In the genomic region with DNA sequence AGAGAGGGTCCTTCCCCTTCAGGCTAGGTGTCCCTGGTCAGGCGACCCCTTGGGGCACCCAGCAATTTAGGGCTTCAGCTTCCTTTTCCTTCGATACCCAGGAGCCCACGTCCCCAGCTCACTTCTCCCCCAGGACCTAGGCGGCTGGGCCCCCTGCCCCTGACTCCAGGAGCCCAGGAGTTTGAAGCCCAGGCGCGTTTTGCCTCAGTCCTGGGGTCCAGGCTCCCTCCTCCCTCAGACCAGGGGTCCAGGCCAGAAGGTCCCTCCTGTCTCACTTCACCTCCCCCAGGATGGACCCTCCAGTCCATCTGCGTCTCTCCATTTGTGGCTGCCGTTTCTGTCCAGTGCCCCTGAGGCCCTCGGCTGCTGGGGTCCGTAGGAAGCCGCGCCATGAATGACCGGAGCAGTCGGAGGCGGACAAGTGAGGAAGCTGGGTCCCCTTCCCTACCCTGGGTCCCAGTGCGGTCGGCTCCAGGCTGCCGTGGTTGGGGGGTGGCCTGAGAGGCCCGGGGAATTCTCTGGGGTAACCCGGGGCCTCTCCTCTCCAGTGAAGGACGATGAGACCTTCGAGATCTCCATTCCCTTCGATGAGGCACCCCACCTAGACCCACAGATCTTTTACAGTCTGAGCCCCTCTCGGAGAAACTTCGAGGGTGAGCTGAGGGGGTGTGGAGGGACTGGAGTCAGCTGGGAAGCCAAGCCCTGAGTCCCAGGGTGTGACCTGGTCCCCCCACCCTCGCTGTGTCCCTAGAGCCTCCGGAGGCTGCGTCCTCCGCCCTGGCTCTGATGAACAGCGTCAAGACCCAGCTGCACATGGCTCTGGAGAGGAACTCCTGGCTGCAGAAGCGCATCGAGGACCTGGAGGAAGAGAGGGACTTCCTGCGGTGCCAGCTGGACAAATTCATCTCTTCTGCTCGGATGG, we compare ENCODE assay signal across 8 cellular contexts. TPM values are rescaled to one million over a fixed set of nuclear protein-coding genes. Genes with fewer than 3 reads are reported as not detected.
DNase-seq lines count a peak whose midpoint lies in the region; ATAC-seq, FAIRE-seq and TF ChIP-seq lines count a peak whose summit lies in the region.

No MANE protein-coding gene starts in this region.

- peak overlapping the region; percentile 85 for H3K9ac ChIP-seq in astrocyte (ENCODE audit: low read length)
- peak overlapping the region; percentile 31 to 71 for H3K9ac ChIP-seq in liver (ENCODE audit: low read depth in 1 of 2, low read length in 2 of 2)

- peaks cover 44% of the 10 kb centered on the region for H3K4me1 Mint-ChIP-seq in activated CD4-positive, alpha-beta T cell treated with anti-CD3 and anti-CD28 coated beads, Interleukin-2, amount 10 ng/mL, durations not matched to agents 7 days and 5 days
- peaks cover 9% of the 10 kb centered on the region for H3K4me1 Mint-ChIP-seq in astrocyte (ENCODE audit: low read depth, unreplicated experiment)

- FAIRE-seq in astrocyte (lab: Jason Lieb, UNC) = no peak

- no peak for DNase-seq in activated CD4-positive, alpha-beta T cell treated with anti-CD3 and anti-CD28 coated beads, Interleukin-2, amount 10 ng/mL, durations not matched to agents 7 days and 5 days
- no peak for DNase-seq in activated CD4-positive, alpha-beta T cell treated with anti-CD3 and anti-CD28 coated beads for 48 hours
- DNase-seq in astrocyte (ENCODE audit: low read depth) (no peak), thoracic aorta (ENCODE audit: low spot score) (no peak), superior temporal gyrus (ENCODE audit: extremely low spot score) (no peak), AG20443 (ENCODE audit: low spot score) (no peak)

- peaks cover 20% of the 10 kb centered on the region for H3K4me1 ChIP-seq in astrocyte (ENCODE audit: insufficient read depth, low read length)
- peaks cover 13 to 40% (median 32%) of the 10 kb centered on the region in 4 donors for H3K4me1 ChIP-seq in liver (ENCODE audit: control insufficient read depth in 4 of 4, insufficient read depth in 4 of 4, low read length in 3 of 4)
- H3K4me1 ChIP-seq in thoracic aorta (ENCODE audit: control insufficient read depth in 1 of 2, low read depth in 2 of 2) = peaks cover 31 to 45% of the 10 kb centered on the region in 2 donors

- peak overlapping the region; percentile 71 for H3K4me3 Mint-ChIP-seq in activated CD4-positive, alpha-beta T cell treated with anti-CD3 and anti-CD28 coated beads, Interleukin-2, amount 10 ng/mL, durations not matched to agents 7 days and 5 days
- peak overlapping the region; percentile 83 for H3K4me3 Mint-ChIP-seq in astrocyte (ENCODE audit: unreplicated experiment)

- H3K27ac ChIP-seq in astrocyte (ENCODE audit: low read depth, low read length) (no peak overlapping the region), liver (ENCODE audit: low read depth in 1 of 2, low read length in 2 of 2) (peak overlapping the region; percentile 75 to 86), thoracic aorta (peak overlapping the region; percentile 42 to 77)

- H3K36me3 Mint-ChIP-seq in activated CD4-positive, alpha-beta T cell treated with anti-CD3 and anti-CD28 coated beads, Interleukin-2, amount 10 ng/mL, durations not matched to agents 7 days and 5 days (ENCODE audit: low read depth) = peaks cover 18% of the 10 kb centered on the region
- peaks cover 16% of the 10 kb centered on the region for H3K36me3 Mint-ChIP-seq in astrocyte (ENCODE audit: low read depth, unreplicated experiment)

- H3K9me3 Mint-ChIP-seq in activated CD4-positive, alpha-beta T cell treated with anti-CD3 and anti-CD28 coated beads, Interleukin-2, amount 10 ng/mL, durations not matched to agents 7 days and 5 days = no peaks in the 10 kb centered on the region
- no peaks in the 10 kb centered on the region for H3K9me3 Mint-ChIP-seq in astrocyte (ENCODE audit: unreplicated experiment)

- TF ChIP-seq CTCF in astrocyte (IDR thresholded peaks at IDR 0.05; ENCODE audit: insufficient read depth, low read depth, low read length) (no peak), liver (IDR thresholded peaks at IDR 0.05; ENCODE audit: low read depth, low read length, missing input control) (no peak), thoracic aorta (IDR thresholded peaks at IDR 0.05) (no peak)

- TF ChIP-seq RAD21 in liver (IDR thresholded peaks at IDR 0.05) = no peak

- H3K4me3 ChIP-seq in astrocyte (ENCODE audit: insufficient read depth, low read depth, low read length) (peak overlapping the region; percentile 75), liver (ENCODE audit: low read depth in 1 of 3, low read length in 3 of 3) (peak overlapping the region; percentile 66 to 89 (median 86)), thoracic aorta (peak overlapping the region; percentile 96)

- H4K20me1 ChIP-seq in astrocyte (ENCODE audit: insufficient read depth, low read length) = peaks cover 20% of the 10 kb centered on the region

- H2AFZ ChIP-seq in astrocyte (ENCODE audit: low read depth, low read length) = peak overlapping the region; percentile 85

- POLR2A ChIA-PET in activated CD4-positive, alpha-beta T cell treated with anti-CD3 and anti-CD28 coated beads, Interleukin-2, amount 10 ng/mL, durations not matched to agents 7 days and 5 days (lab: Charles Lee) = no interaction called here

- no peaks in the 10 kb centered on the region for H3K9me3 ChIP-seq in astrocyte (ENCODE audit: insufficient read depth, low read depth, low read length)
- no peaks in the 10 kb centered on the region for H3K9me3 ChIP-seq in liver (ENCODE audit: control insufficient read depth in 4 of 4, low read length in 3 of 4)
- no peaks in the 10 kb centered on the region for H3K9me3 ChIP-seq in thoracic aorta

- H3K4me2 ChIP-seq in astrocyte (ENCODE audit: low read length) = peak overlapping the region; percentile 96

- CTCF ChIA-PET in activated CD4-positive, alpha-beta T cell treated with anti-CD3 and anti-CD28 coated beads, Interleukin-2, amount 10 ng/mL, durations not matched to agents 7 days and 5 days (lab: Charles Lee) = interaction anchor here (0.7 to 2.1 kb wide), 3 partner anchors 9 to 23 kb away, joined by 4 to 6 read pairs (median 4); no protein-coding TSS in a partner anchor

- ATAC-seq in thoracic aorta (ENCODE audit: insufficient number of reproducible peaks, low FRiP score, low read depth) = no peak
- ATAC-seq in GM19467 (IDR thresholded peaks at IDR 0.05; ENCODE audit: unreplicated experiment) = no peak

- H3K36me3 ChIP-seq in astrocyte (ENCODE audit: insufficient read depth, low read length) = peaks cover 9% of the 10 kb centered on the region
- H3K36me3 ChIP-seq in liver (ENCODE audit: control insufficient read depth in 4 of 4, insufficient read depth in 3 of 4, low read depth in 1 of 4, low read length in 3 of 4) = peaks cover 0 to 9% (median under 1%) of the 10 kb centered on the region in 4 donors
- peaks cover 6% of the 10 kb centered on the region for H3K36me3 ChIP-seq in thoracic aorta

- H3K27me3 Mint-ChIP-seq in activated CD4-positive, alpha-beta T cell treated with anti-CD3 and anti-CD28 coated beads, Interleukin-2, amount 10 ng/mL, durations not matched to agents 7 days and 5 days = no peaks in the 10 kb centered on the region
- no peaks in the 10 kb centered on the region for H3K27me3 Mint-ChIP-seq in astrocyte (ENCODE audit: low read depth, unreplicated experiment)

- 70% methylated on average over 34 of the region's 34 CpGs for WGBS in liver

- peaks cover 31% of the 10 kb centered on the region for H3K79me2 ChIP-seq in astrocyte (ENCODE audit: insufficient read depth, low read length)

- H3K27me3 ChIP-seq in astrocyte (ENCODE audit: insufficient read depth, low read length) = no peaks in the 10 kb centered on the region
- H3K27me3 ChIP-seq in liver (ENCODE audit: control insufficient read depth in 4 of 4, insufficient read depth in 4 of 4, low read length in 3 of 4) = no peaks in the 10 kb centered on the region
- no peaks in the 10 kb centered on the region for H3K27me3 ChIP-seq in thoracic aorta (replicated peaks; ENCODE audit: insufficient read depth)

- peak overlapping the region; percentile 62 for H3K27ac Mint-ChIP-seq in activated CD4-positive, alpha-beta T cell treated with anti-CD3 and anti-CD28 coated beads, Interleukin-2, amount 10 ng/mL, durations not matched to agents 7 days and 5 days
- peak overlapping the region; percentile 12 for H3K27ac Mint-ChIP-seq in astrocyte (ENCODE audit: unreplicated experiment)

TF ChIP-seq in liver, 16 proteins besides CTCF, POLR2A, EP300 and RAD21 (continues in another document):
- TF ChIP-seq FOXA1 (IDR thresholded peaks at IDR 0.05) (no peak), HNF4A (conservative IDR thresholded peaks at IDR 0.05) (no peak), JUND (IDR thresholded peaks at IDR 0.05) (no peak)

RNA-seq across cellular contexts. Expression of a gene that starts 0.9 kb away (rescaled TPM):
- total RNA-seq in activated CD4-positive, alpha-beta T cell treated with anti-CD3 and anti-CD28 coated beads, Interleukin-2, amount 10 ng/mL, durations not matched to agents 7 days and 5 days = 1 to 10 TPM; 8.3 to 8.8 TPM
- total RNA-seq in astrocyte = 12.2 and 12.8 TPM in 2 replicates
- total RNA-seq in liver = 1 to 10 TPM; 3.6 to 5.6 TPM
- 10 to 100 TPM in 1 of 2 donors, 1 to 10 TPM in 1; 6.1 to 13.5 TPM for polyA plus RNA-seq in liver
- total RNA-seq in thoracic aorta = 10 to 100 TPM; 10.5 to 14.8 TPM

RNA-seq across cellular contexts. Expression of a gene that starts 5.5 kb away (rescaled TPM):
- total RNA-seq in activated CD4-positive, alpha-beta T cell treated with anti-CD3 and anti-CD28 coated beads, Interleukin-2, amount 10 ng/mL, durations not matched to agents 7 days and 5 days = 10 to 100 TPM; 24.1 to 25.5 TPM
- total RNA-seq in astrocyte = 28.4 and 30.0 TPM in 2 replicates
- 1 to 10 TPM; 2.1 to 7.3 TPM for total RNA-seq in liver
- polyA plus RNA-seq in liver = 1 to 10 TPM; 4.8 to 5.6 TPM
- 10 to 100 TPM in 1 of 2 donors, 1 to 10 TPM in 1; 6.7 to 23.8 TPM for total RNA-seq in thoracic aorta

RNA-seq across cellular contexts. Expression of a gene that starts 5.9 kb away (rescaled TPM):
- total RNA-seq in activated CD4-positive, alpha-beta T cell treated with anti-CD3 and anti-CD28 coated beads, Interleukin-2, amount 10 ng/mL, durations not matched to agents 7 days and 5 days = 100 to 1,000 TPM; 239 to 281 TPM
- 183 and 194 TPM in 2 replicates for total RNA-seq in astrocyte
- total RNA-seq in liver = 10 to 100 TPM; 49.4 to 66.6 TPM
- polyA plus RNA-seq in liver = 10 to 100 TPM in 1 of 2 donors, 1 to 10 TPM in 1; 8.6 to 53.1 TPM
- total RNA-seq in thoracic aorta = 100 to 1,000 TPM in 1 of 2 donors, 10 to 100 TPM in 1; 77.3 to 106 TPM

RNA-seq across cellular contexts. Expression of a gene that starts 8.1 kb away (rescaled TPM):
- 10 to 100 TPM; 44.6 to 45.9 TPM for total RNA-seq in activated CD4-positive, alpha-beta T cell treated with anti-CD3 and anti-CD28 coated beads, Interleukin-2, amount 10 ng/mL, durations not matched to agents 7 days and 5 days
- total RNA-seq in astrocyte = 35.8 and 36.6 TPM in 2 replicates
- 1 to 10 TPM; 2.6 to 5.0 TPM for total RNA-seq in liver
- polyA plus RNA-seq in liver = 1 to 10 TPM; 5.1 to 5.2 TPM
- 10 to 100 TPM; 46.0 to 65.5 TPM for total RNA-seq in thoracic aorta

RNA-seq across cellular contexts. Expression of a gene that starts 24.6 kb away (rescaled TPM):
- total RNA-seq in activated CD4-positive, alpha-beta T cell treated with anti-CD3 and anti-CD28 coated beads, Interleukin-2, amount 10 ng/mL, durations not matched to agents 7 days and 5 days = 1 to 10 TPM; 4.3 to 5.8 TPM
- 5.0 and 5.3 TPM in 2 replicates for total RNA-seq in astrocyte
- 1 to 10 TPM; 3.9 to 6.0 TPM for total RNA-seq in liver
- 1 to 10 TPM in 1 of 2 donors, under 1 TPM in 1; 0.79 to 3.6 TPM for polyA plus RNA-seq in liver
- 10 to 100 TPM in 1 of 2 donors, 1 to 10 TPM in 1; 8.5 to 13.0 TPM for total RNA-seq in thoracic aorta
